Comparison of ENCODE assay signal across 10 cellular contexts in genomic region chr4:107863850-107864371, GRCh38. TPM values are rescaled to one million over a fixed set of nuclear protein-coding genes. Genes with fewer than 3 reads are reported as not detected.
A peak's percentile ranks its signal among the peaks of the same experiment; 100 is the strongest.
DNase-seq lines count a peak whose midpoint lies in the region; ATAC-seq and TF ChIP-seq lines count a peak whose summit lies in the region.
"Had no signal": no experiment of that assay in that cellular context is flagged by ENCODE, and none has a peak within 500 bp of the region (broad histone marks: within the 10 kb centered on the region; RNA-seq: fewer than 3 reads in every experiment).

No MANE protein-coding gene starts in this region.

- no peaks in the 10 kb centered on the region for H4K20me1 ChIP-seq in fibroblast of lung (ENCODE audit: control insufficient read depth, extremely low read depth, insufficient read depth, low read length)

- no peak for TF ChIP-seq CTCF in fibroblast of lung (conservative IDR thresholded peaks at IDR 0.05 in 1 of 2, IDR thresholded peaks at IDR 0.05 in 1 of 2; ENCODE audit: low read depth in 1 of 2, low read length in 2 of 2)

- no peaks in the 10 kb centered on the region for H3K79me1 ChIP-seq in trophoblast cell (ENCODE audit: low read length)

- no peaks in the 10 kb centered on the region for H3K9me3 ChIP-seq in fibroblast of lung (ENCODE audit: control insufficient read depth, insufficient read depth, low read depth, low read length)
- H3K9me3 ChIP-seq in trophoblast cell (ENCODE audit: insufficient read depth, low read depth, low read length): no peaks in the 10 kb centered on the region

- ATAC-seq in HG03139 (IDR thresholded peaks at IDR 0.05; ENCODE audit: unreplicated experiment): no peak
- ATAC-seq in HG03520 (IDR thresholded peaks at IDR 0.05; ENCODE audit: unreplicated experiment): no peak
- ATAC-seq in GM21528 (IDR thresholded peaks at IDR 0.05; ENCODE audit: low FRiP score, unreplicated experiment): no peak
- no peak for ATAC-seq in HG03457 (IDR thresholded peaks at IDR 0.05; ENCODE audit: unreplicated experiment)
- ATAC-seq: GM12878 had no signal

- H3K4me3 ChIP-seq in fibroblast of lung (replicated peaks in 1 of 4; ENCODE audit: control extremely low read depth in 1 of 4, insufficient read depth in 1 of 4, low read depth in 3 of 4, low read length in 4 of 4) (no peak overlapping the region), trophoblast cell (ENCODE audit: low read depth, low read length) (no peak overlapping the region)
- H3K4me3 ChIP-seq: GM12878 had no signal

- no peak overlapping the region for H3K4ac ChIP-seq in trophoblast cell (ENCODE audit: low read depth, low read length)

- H2BK12ac ChIP-seq in trophoblast cell (ENCODE audit: low read length): no peak overlapping the region

- H3K79me2 ChIP-seq in fibroblast of lung (ENCODE audit: control insufficient read depth, insufficient read depth, low read length): no peaks in the 10 kb centered on the region
- H3K79me2 ChIP-seq in trophoblast cell (ENCODE audit: control insufficient read depth, insufficient read depth, low read length, poor library complexity): no peaks in the 10 kb centered on the region

- H3K23ac ChIP-seq in trophoblast cell (ENCODE audit: low read length): no peak overlapping the region

- H3K18ac ChIP-seq in trophoblast cell (ENCODE audit: low read length): no peak overlapping the region

- H2BK120ac ChIP-seq in trophoblast cell (ENCODE audit: insufficient read depth, low read length, poor library complexity): no peak overlapping the region

- H3K27ac ChIP-seq in fibroblast of lung (ENCODE audit: insufficient read depth, low read length): no peak overlapping the region
- no peak overlapping the region for H3K27ac ChIP-seq in trophoblast cell (ENCODE audit: low read depth, low read length)

- H3K4me2 ChIP-seq in fibroblast of lung (ENCODE audit: extremely low read depth, insufficient read depth, low read length) (no peak overlapping the region), trophoblast cell (ENCODE audit: low read length) (no peak overlapping the region)

- H2AK5ac ChIP-seq in trophoblast cell (ENCODE audit: low read length): no peak overlapping the region

- H4K91ac ChIP-seq in trophoblast cell (ENCODE audit: low read depth, low read length): no peak overlapping the region

- H3K9ac ChIP-seq in fibroblast of lung (ENCODE audit: insufficient read depth, low read length) (no peak overlapping the region), trophoblast cell (ENCODE audit: low read length) (no peak overlapping the region)

- DNase-seq in EL (peak; percentile 58), LoVo (ENCODE audit: low spot score) (peak; percentile 65), fibroblast of lung (ENCODE audit: low read depth in 2 of 2) (peak; percentile 13 to 63), trophoblast cell (peak; percentile 68 to 86)
- DNase-seq: amniotic stem cell had no signal

- H3K36me3 ChIP-seq in fibroblast of lung (ENCODE audit: control insufficient read depth, insufficient read depth, low read length): no peaks in the 10 kb centered on the region
- no peaks in the 10 kb centered on the region for H3K36me3 ChIP-seq in trophoblast cell (ENCODE audit: control insufficient read depth in 1 of 2, insufficient read depth in 2 of 2, low read length in 2 of 2)

- H4K8ac ChIP-seq in trophoblast cell (ENCODE audit: low read depth, low read length): no peak overlapping the region

- H3K14ac ChIP-seq in trophoblast cell (ENCODE audit: low read length): no peak overlapping the region

- no peak overlapping the region for H2BK5ac ChIP-seq in trophoblast cell (ENCODE audit: low read depth, low read length, poor library complexity)

- H3K4me1 ChIP-seq in fibroblast of lung (ENCODE audit: control insufficient read depth, extremely low read depth, insufficient read depth, low read length): peaks cover 7% of the 10 kb centered on the region
- no peaks in the 10 kb centered on the region for H3K4me1 ChIP-seq in trophoblast cell (ENCODE audit: control insufficient read depth in 1 of 2, insufficient read depth in 2 of 2, low read length in 2 of 2)

- H2AFZ ChIP-seq in fibroblast of lung (ENCODE audit: low read length) (no peak overlapping the region), trophoblast cell (ENCODE audit: insufficient read depth, low read length, poor library complexity) (no peak overlapping the region)

- no CpG with 5 or more reads among the region's 2 CpGs for WGBS in trophoblast cell (ENCODE audit: extremely low coverage, insufficient coverage, insufficient read length)

- no peak overlapping the region for H4K12ac ChIP-seq in trophoblast cell (ENCODE audit: low read depth, low read length)

- H3K27me3 ChIP-seq in fibroblast of lung (ENCODE audit: control insufficient read depth, insufficient read depth, low read length) (no peaks in the 10 kb centered on the region), trophoblast cell (ENCODE audit: insufficient read depth, low read length) (no peaks in the 10 kb centered on the region)

RNA-seq across cellular contexts. Expression of gene SGMS2, which starts 39.2 kb away (rescaled TPM):
- 63.7 and 70.4 TPM in 2 replicates for total RNA-seq in fibroblast of lung
- polyA plus RNA-seq in fibroblast of lung: 45.4 and 82.7 TPM in 2 replicates
- 13.8 and 25.6 TPM in 2 replicates for polyA plus RNA-seq in fibroblast of lung (2012)
- polyA minus RNA-seq in fibroblast of lung (ENCODE audit: low replicate concordance): 36.8 and 105 TPM in 2 replicates
- polyA plus RNA-seq in trophoblast cell (2013): 2.5 and 3.0 TPM in 2 replicates
